Comparison of ENCODE assay signal across 8 cellular contexts in the genomic region with DNA sequence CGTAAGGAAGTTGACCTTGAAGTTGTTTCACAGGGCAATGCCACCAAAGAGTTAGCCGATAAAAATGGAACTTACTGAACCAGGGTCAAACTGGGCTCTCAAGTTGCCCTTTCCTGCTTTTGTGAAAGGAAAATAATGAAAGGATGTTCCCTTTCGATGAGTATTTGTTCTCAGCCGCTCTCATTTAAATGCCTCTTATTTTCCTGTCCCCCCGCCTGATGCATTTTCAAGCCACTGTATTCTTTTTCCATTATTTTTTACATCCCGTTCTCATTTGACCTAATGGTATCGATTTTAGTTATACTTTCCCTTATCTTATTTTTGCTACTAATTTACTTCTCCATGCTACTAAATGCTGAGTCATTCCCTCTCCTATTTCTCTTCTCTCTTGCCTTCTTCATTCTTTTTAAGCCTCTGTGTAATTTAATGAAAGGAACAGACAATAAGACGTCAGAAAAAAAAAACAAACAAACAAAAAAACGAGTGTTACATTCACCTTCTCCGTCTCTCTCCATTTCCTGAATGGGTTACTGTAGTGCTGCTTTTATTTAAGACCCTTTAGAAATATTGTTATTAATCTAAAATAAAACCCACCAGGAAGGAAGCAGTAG. TPM values are rescaled to one million over a fixed set of nuclear protein-coding genes. Genes with fewer than 3 reads are reported as not detected.
A peak's percentile ranks its signal among the peaks of the same experiment; 100 is the strongest.
DNase-seq lines count a peak whose midpoint lies in the region; ATAC-seq, FAIRE-seq and TF ChIP-seq lines count a peak whose summit lies in the region.

No MANE protein-coding gene starts in this region.

- H3K4me1 ChIP-seq in DOHH2 (ENCODE audit: control insufficient read depth, low read length) (peaks cover 31% of the 10 kb centered on the region), astrocyte (ENCODE audit: insufficient read depth, low read length) (peaks cover 3% of the 10 kb centered on the region), testis (no peaks in the 10 kb centered on the region)

- intact Hi-C loops in testis (cut with DNase I; ENCODE audit: low total_unique reads), result no loop called here

- H3K27ac ChIP-seq in DOHH2 (ENCODE audit: low read depth, low read length) (peak overlapping the region; percentile 64), astrocyte (ENCODE audit: low read depth, low read length) (peak overlapping the region; percentile 87), testis (peak overlapping the region; percentile 78 to 95)

- FAIRE-seq in astrocyte (lab: Jason Lieb, UNC), result no peak

- H3K79me2 ChIP-seq in DOHH2 (ENCODE audit: control insufficient read depth, low read length) (peaks cover 43% of the 10 kb centered on the region), astrocyte (ENCODE audit: insufficient read depth, low read length) (peaks cover 35% of the 10 kb centered on the region)

- H3K9me3 Mint-ChIP-seq in astrocyte (ENCODE audit: unreplicated experiment), result no peaks in the 10 kb centered on the region

- H3K9me3 ChIP-seq in DOHH2 (ENCODE audit: control insufficient read depth, insufficient read depth, low read length) (no peaks in the 10 kb centered on the region), astrocyte (ENCODE audit: insufficient read depth, low read depth, low read length) (no peaks in the 10 kb centered on the region), testis (no peaks in the 10 kb centered on the region)

- TF ChIP-seq POLR2A in testis (IDR thresholded peaks at IDR 0.05), result no peak

- H3K4me3 ChIP-seq in DOHH2 (ENCODE audit: low read length), result peak overlapping the region; percentile 99
- H3K4me3 ChIP-seq in astrocyte (ENCODE audit: insufficient read depth, low read depth, low read length), result peak overlapping the region; percentile 90
- H3K4me3 ChIP-seq in testis, result peak overlapping the region; percentile 81 to 87

- H3K36me3 ChIP-seq in DOHH2 (ENCODE audit: control insufficient read depth, low read length) (peaks cover 43% of the 10 kb centered on the region), astrocyte (ENCODE audit: insufficient read depth, low read length) (peaks cover 9% of the 10 kb centered on the region), testis (ENCODE audit: low read depth, missing control alignments) (no peaks in the 10 kb centered on the region)

- peaks cover 21% of the 10 kb centered on the region for H4K20me1 ChIP-seq in DOHH2 (ENCODE audit: control insufficient read depth, insufficient read depth, low read depth, low read length)
- peaks cover under 1% of the 10 kb centered on the region for H4K20me1 ChIP-seq in astrocyte (ENCODE audit: insufficient read depth, low read length)

- H3K27me3 Mint-ChIP-seq in astrocyte (ENCODE audit: low read depth, unreplicated experiment), result no peaks in the 10 kb centered on the region

- peak overlapping the region; percentile 89 for H3K4me3 Mint-ChIP-seq in astrocyte (ENCODE audit: unreplicated experiment)

- H3K27ac Mint-ChIP-seq in astrocyte (ENCODE audit: unreplicated experiment), result peak overlapping the region; percentile 88

- H3K9me2 ChIP-seq in DOHH2 (replicated peaks; ENCODE audit: control insufficient read depth, low read length), result no peaks in the 10 kb centered on the region

- 0% methylated on average over 10 of the region's 10 CpGs for WGBS in testis, 2 donors

- no peak for ATAC-seq in GM21717 (IDR thresholded peaks at IDR 0.05; ENCODE audit: unreplicated experiment)
- no peak for ATAC-seq in HG02970 (IDR thresholded peaks at IDR 0.05; ENCODE audit: low FRiP score, unreplicated experiment)

- H3F3A ChIP-seq in DOHH2 (ENCODE audit: control insufficient read depth, insufficient read depth), result peaks cover 7% of the 10 kb centered on the region

- DNase-seq in M059J (ENCODE audit: low read depth) (peak; percentile 9), astrocyte (ENCODE audit: low read depth) (peak; percentile 12), left kidney (ENCODE audit: low read depth, low spot score) (peak; percentile 30), testis (no peak), amniotic stem cell (lab: John Stamatoyannopoulos, UW) (no peak)

- H2AFZ ChIP-seq in astrocyte (ENCODE audit: low read depth, low read length), result peak overlapping the region; percentile 98

- no peaks in the 10 kb centered on the region for H3K36me3 Mint-ChIP-seq in astrocyte (ENCODE audit: low read depth, unreplicated experiment)

- H3K4me2 ChIP-seq in DOHH2 (ENCODE audit: low read length), result peak overlapping the region; percentile 71
- peak overlapping the region; percentile 92 for H3K4me2 ChIP-seq in astrocyte (ENCODE audit: low read length)

- H3K4me1 Mint-ChIP-seq in astrocyte (ENCODE audit: low read depth, unreplicated experiment), result peaks cover 10% of the 10 kb centered on the region

- peaks cover 10% of the 10 kb centered on the region; the same call in 1 of the 2 replicates for H3K27me3 ChIP-seq in DOHH2 (ENCODE audit: control insufficient read depth, low read length)
- H3K27me3 ChIP-seq in astrocyte (ENCODE audit: insufficient read depth, low read length), result no peaks in the 10 kb centered on the region
- no peaks in the 10 kb centered on the region for H3K27me3 ChIP-seq in testis

- TF ChIP-seq CTCF in DOHH2 (IDR thresholded peaks at IDR 0.05; ENCODE audit: low read depth, low read length, poor library complexity, severe bottlenecking), result no peak
- TF ChIP-seq CTCF in astrocyte (IDR thresholded peaks at IDR 0.05; ENCODE audit: insufficient read depth, low read depth, low read length), result no peak
- TF ChIP-seq CTCF in testis (IDR thresholded peaks at IDR 0.05), result no peak

- H3K9ac ChIP-seq in astrocyte (ENCODE audit: low read length), result peak overlapping the region; percentile 90

RNA-seq across cellular contexts. Expression of gene NDUFAF4, which starts 0.7 kb away (rescaled TPM):
- total RNA-seq in M059J (2014; rRNA removed; shearing (Covaris generic)), result 28.1 and 37.4 TPM in 2 replicates
- total RNA-seq in astrocyte (38.6 TPM in 2 replicates), testis (10 to 100 TPM; 19.0 to 19.1 TPM)
- polyA plus RNA-seq in testis (ENCODE audit: insufficient read depth, low read depth, low replicate concordance), result 22.2 TPM

RNA-seq across cellular contexts. Expression of gene KLHL32, which starts 26.2 kb away (rescaled TPM):
- total RNA-seq in M059J (2014; rRNA removed; shearing (Covaris generic)), result not detected in 2 replicates
- total RNA-seq in astrocyte, result 0.41 TPM in 1 of 2 replicates, not detected in the other
- 1 to 10 TPM; 4.6 to 8.6 TPM for total RNA-seq in testis
- polyA plus RNA-seq in testis (ENCODE audit: insufficient read depth, low read depth, low replicate concordance), result 2.5 TPM

Comparison
In these comparisons a context has a peak if more than half of its experiments do, and no peak if none do; other contexts are left out.
1. DNase-seq: peak in M059J (single experiment), astrocyte (single experiment) and left kidney (single experiment); none in testis (single experiment) and amniotic stem cell (single experiment).
2. Peak in every context shown above with its lines, with median percentiles within 50 percentile points of each other: H3K27ac ChIP-seq and H3K4me3 ChIP-seq.